ENCODE assay signal across 1 cellular context in genomic region chr1:59043796-59044195, GRCh38.
TF ChIP-seq lines count a peak whose summit lies in the region.

No MANE protein-coding gene starts in this region.

TF ChIP-seq in HepG2, 621 proteins besides CTCF, POLR2A, EP300 and RAD21 (continued from another document and continues in another):
- TF ChIP-seq ZBTB49 (CRISPR knock-in tag; IDR thresholded peaks at IDR 0.05; ENCODE audit: borderline replicate concordance) (no peak), ZBTB1 (CRISPR knock-in tag; IDR thresholded peaks at IDR 0.05; ENCODE audit: borderline replicate concordance) (no peak), RXRB (CRISPR knock-in tag; IDR thresholded peaks at IDR 0.05; ENCODE audit: borderline replicate concordance) (peak; percentile 88), PHF5A (CRISPR knock-in tag; IDR thresholded peaks at IDR 0.05; ENCODE audit: low read depth, unreplicated experiment) (no peak), ZNF20 (CRISPR knock-in tag; IDR thresholded peaks at IDR 0.05) (no peak), ZBTB7A (CRISPR knock-in tag; IDR thresholded peaks at IDR 0.05) (peak; percentile 52; the same call in 1 of the 2 replicates), HDAC6 (IDR thresholded peaks at IDR 0.05; ENCODE audit: low read depth, low read length) (no peak), HIC2 (CRISPR knock-in tag; IDR thresholded peaks at IDR 0.05; ENCODE audit: low read depth) (no peak), E2F5 (CRISPR knock-in tag; conservative IDR thresholded peaks at IDR 0.05) (no peak), EHMT2 (IDR thresholded peaks at IDR 0.05; ENCODE audit: borderline replicate concordance, low read depth, low read length) (no peak), RFX3 (CRISPR knock-in tag; IDR thresholded peaks at IDR 0.05) (no peak), TBX2 (CRISPR knock-in tag; IDR thresholded peaks at IDR 0.05; ENCODE audit: borderline replicate concordance) (peak; percentile 96), KDM5B (CRISPR knock-in tag; IDR thresholded peaks at IDR 0.05; ENCODE audit: borderline replicate concordance) (peak; percentile 20; the same call in 1 of the 2 replicates), ZNF83 (CRISPR knock-in tag; IDR thresholded peaks at IDR 0.05; ENCODE audit: borderline replicate concordance) (no peak), ZC3H13 (CRISPR knock-in tag; IDR thresholded peaks at IDR 0.05) (0 out of 2 replicates have a peak, but pooled peaks have one; percentile 32), SP5 (CRISPR knock-in tag; IDR thresholded peaks at IDR 0.05; ENCODE audit: borderline replicate concordance, low read depth) (peak; percentile 51; the same call in 1 of the 2 replicates), KDM2A (CRISPR knock-in tag; IDR thresholded peaks at IDR 0.05; ENCODE audit: borderline replicate concordance, low read depth) (no peak), JUN (CRISPR knock-in tag; IDR thresholded peaks at IDR 0.05) (no peak), PITX1 (CRISPR knock-in tag; IDR thresholded peaks at IDR 0.05) (no peak; the same call in 1 of the 2 replicates), E2F1 (CRISPR knock-in tag; IDR thresholded peaks at IDR 0.05) (no peak), SALL2 (CRISPR knock-in tag; IDR thresholded peaks at IDR 0.05) (no peak), ZNF614 (CRISPR knock-in tag; IDR thresholded peaks at IDR 0.05; ENCODE audit: borderline replicate concordance) (peak; percentile 64; the same call in 1 of the 2 replicates), ZNF678 (CRISPR knock-in tag; IDR thresholded peaks at IDR 0.05) (no peak), ZNF354B (CRISPR knock-in tag; IDR thresholded peaks at IDR 0.05) (no peak), SAFB2 (CRISPR knock-in tag; IDR thresholded peaks at IDR 0.05; ENCODE audit: borderline replicate concordance, low read depth) (no peak), PRPF4 (IDR thresholded peaks at IDR 0.05; ENCODE audit: low read depth, low read length, poor library complexity, severe bottlenecking) (no peak), ZBTB25 (CRISPR knock-in tag; IDR thresholded peaks at IDR 0.05) (no peak), GTF3A (CRISPR knock-in tag; conservative IDR thresholded peaks at IDR 0.05) (no peak), ZBTB33 (CRISPR knock-in tag; IDR thresholded peaks at IDR 0.05) (no peak), MEIS2 (CRISPR knock-in tag; IDR thresholded peaks at IDR 0.05) (peak; percentile 92), LRRFIP1 (CRISPR knock-in tag; conservative IDR thresholded peaks at IDR 0.05) (no peak), ZSCAN22 (CRISPR knock-in tag; IDR thresholded peaks at IDR 0.05) (no peak), CERS6 (CRISPR knock-in tag; IDR thresholded peaks at IDR 0.05) (no peak), HNF1A (IDR thresholded peaks at IDR 0.05; ENCODE audit: low read depth) (peak; percentile 36; the same call in 1 of the 2 replicates), HNF1A (CRISPR knock-in tag; IDR thresholded peaks at IDR 0.05; ENCODE audit: borderline replicate concordance) (no peak), ZNF251 (CRISPR knock-in tag; IDR thresholded peaks at IDR 0.05) (no peak), WIZ (CRISPR knock-in tag; IDR thresholded peaks at IDR 0.05) (peak; percentile 61; the same call in 1 of the 2 replicates), FOXA3 (CRISPR knock-in tag; IDR thresholded peaks at IDR 0.05) (peak; percentile 65), NR2F6 (IDR thresholded peaks at IDR 0.05) (peak; percentile 77), NR2F6 (CRISPR knock-in tag; IDR thresholded peaks at IDR 0.05) (peak; percentile 92), ZFP1 (CRISPR knock-in tag; IDR thresholded peaks at IDR 0.05) (0 out of 2 replicates have a peak, but pooled peaks have one; percentile 34), IRF2 (CRISPR knock-in tag; IDR thresholded peaks at IDR 0.05) (peak; percentile 66), TBX3 (IDR thresholded peaks at IDR 0.05; ENCODE audit: borderline replicate concordance) (no peak), PLSCR1 (CRISPR knock-in tag; IDR thresholded peaks at IDR 0.05; ENCODE audit: borderline replicate concordance) (no peak), ZBTB37 (CRISPR knock-in tag; IDR thresholded peaks at IDR 0.05) (no peak)
